Comparison of ENCODE assay signal across 20 cellular contexts in genomic region chr3:104635872-104636580, GRCh38.
A peak's percentile ranks its signal among the peaks of the same experiment; 100 is the strongest.
DNase-seq lines count a peak whose midpoint lies in the region; ATAC-seq and TF ChIP-seq lines count a peak whose summit lies in the region.
"Had no signal": no experiment of that assay in that cellular context is flagged by ENCODE, and none has a peak within 500 bp of the region (broad histone marks: within the 10 kb centered on the region; RNA-seq: fewer than 3 reads in every experiment).

No MANE protein-coding gene starts in this region.

- ATAC-seq in HG02759 (IDR thresholded peaks at IDR 0.05; ENCODE audit: unreplicated experiment) = no peak
- no peak for ATAC-seq in GM18868 (IDR thresholded peaks at IDR 0.05; ENCODE audit: unreplicated experiment)
- ATAC-seq: activated T-helper 17 cell treated with anti-CD3 and anti-CD28 coated beads, Interleukin-2, amount 50 U/mL, for 72 hours; left cardiac atrium; SK-N-SH treated with all-trans-retinoic acid at 6 μM for 48 hours; stimulated activated naive B cell treated with anti-CD40 and anti-IgM and Interleukin-4, amounts not matched to agents 10 μg/mL and 1 μg/mL and 100 μg/mL, for 72 hours had no signal

- peak overlapping the region; percentile 64 for H2AFZ ChIP-seq in neuronal stem cell (ENCODE audit: low read length)
- no peak overlapping the region for H2AFZ ChIP-seq in mesenchymal stem cell (ENCODE audit: low read depth, low read length)

- no peak overlapping the region for H3K23ac ChIP-seq in neuronal stem cell (ENCODE audit: low read depth, low read length, poor library complexity)
- no peak overlapping the region for H3K23ac ChIP-seq in mesenchymal stem cell (ENCODE audit: low read length in 2 of 2)

- no peaks in the 10 kb centered on the region for H3K27me3 Mint-ChIP-seq in chondrocyte (ENCODE audit: low read depth)

- no peak overlapping the region for H3K4ac ChIP-seq in neuronal stem cell (ENCODE audit: low read length)
- no peak overlapping the region for H3K4ac ChIP-seq in mesenchymal stem cell (ENCODE audit: low read depth in 1 of 2, low read length in 2 of 2)

- H3K9me3 Mint-ChIP-seq in chondrocyte (ENCODE audit: low read depth) = peaks cover 25% of the 10 kb centered on the region

- H3K4me3 ChIP-seq in neuronal stem cell (ENCODE audit: low read length in 2 of 2) (no peak overlapping the region), mesenchymal stem cell (ENCODE audit: insufficient read depth in 1 of 2, low read depth in 1 of 2, low read length in 2 of 2) (no peak overlapping the region)
- H3K4me3 ChIP-seq: spleen had no signal

- H3K27ac ChIP-seq in neuronal stem cell (replicated peaks; ENCODE audit: low read length) = no peak overlapping the region
- no peak overlapping the region for H3K27ac ChIP-seq in mesenchymal stem cell (ENCODE audit: low read length, poor library complexity, severe bottlenecking)
- H3K27ac ChIP-seq: epithelial cell of prostate, spleen had no signal

- peaks cover 5% of the 10 kb centered on the region for H3K4me1 Mint-ChIP-seq in chondrocyte (ENCODE audit: low read depth)
- H3K4me1 Mint-ChIP-seq: activated T-helper 17 cell treated with anti-CD3 and anti-CD28 coated beads, Interleukin-2, amount 50 U/mL, for 72 hours; CD4-positive, alpha-beta memory T cell had no signal

- no peak overlapping the region for H2BK5ac ChIP-seq in neuronal stem cell (ENCODE audit: low read length)
- H2BK5ac ChIP-seq in mesenchymal stem cell (ENCODE audit: low read depth, low read length, poor library complexity, severe bottlenecking) = no peak overlapping the region

- H3K79me1 ChIP-seq in neuronal stem cell (ENCODE audit: low read depth, low read length) = no peaks in the 10 kb centered on the region
- H3K79me1 ChIP-seq in mesenchymal stem cell (replicated peaks; ENCODE audit: low read length, poor library complexity, severe bottlenecking) = no peaks in the 10 kb centered on the region

- H2BK15ac ChIP-seq in neuronal stem cell (ENCODE audit: low read length) = no peak overlapping the region
- H2BK15ac ChIP-seq in mesenchymal stem cell (ENCODE audit: low read depth, poor library complexity, severe bottlenecking) = no peak overlapping the region

- DNase-seq in DMS 273 (lab: John Stamatoyannopoulos, UW; ENCODE audit: unreplicated experiment) (peak; percentile 15), DMS 273 treated with DMSO at 0.1 percent for 48 hours (lab: John Stamatoyannopoulos, UW) (no peak), M059J (ENCODE audit: low read depth) (peak; percentile 11), chondrocyte (ENCODE audit: low spot score) (no peak), neuronal stem cell (ENCODE audit: low spot score) (no peak), mesenchymal stem cell (no peak)
- DNase-seq: 8988T; activated CD8-positive, alpha-beta memory T cell treated with anti-CD3 and anti-CD28 coated beads for 24 hours; CD4-positive, alpha-beta memory T cell; left cardiac atrium; NCI-H187 treated with DMSO at 0.1 percent for 48 hours; NCI-H510A; spleen; stimulated activated naive B cell treated with anti-CD40 and anti-IgM and Interleukin-4, amounts not matched to agents 10 μg/mL and 1 μg/mL and 100 μg/mL, for 72 hours; trophoblast cell had no signal

- H3K36me3 Mint-ChIP-seq in chondrocyte (ENCODE audit: low read depth) = peaks cover 11% of the 10 kb centered on the region
- H3K36me3 Mint-ChIP-seq: CD4-positive, alpha-beta memory T cell had no signal

- H3K4me2 ChIP-seq in neuronal stem cell (ENCODE audit: insufficient read depth, low read length, poor library complexity, severe bottlenecking) (no peak overlapping the region), mesenchymal stem cell (ENCODE audit: low read length, poor library complexity, severe bottlenecking) (no peak overlapping the region)

- H3K18ac ChIP-seq in neuronal stem cell (ENCODE audit: low read length) (no peak overlapping the region), mesenchymal stem cell (ENCODE audit: low read depth in 1 of 2, low read length in 2 of 2) (no peak overlapping the region)

- H3K4me1 ChIP-seq in neuronal stem cell (ENCODE audit: control insufficient read depth in 2 of 2, insufficient read depth in 1 of 2, low read depth in 1 of 2, low read length in 2 of 2) (no peaks in the 10 kb centered on the region), mesenchymal stem cell (ENCODE audit: control insufficient read depth, insufficient read depth, low read depth, low read length) (no peaks in the 10 kb centered on the region)
- H3K4me1 ChIP-seq: spleen had no signal

- H3K36me3 ChIP-seq in neuronal stem cell (replicated peaks in 1 of 2; ENCODE audit: control insufficient read depth in 2 of 2, insufficient read depth in 2 of 2, low read length in 2 of 2) (no peaks in the 10 kb centered on the region), mesenchymal stem cell (ENCODE audit: control insufficient read depth in 1 of 2, insufficient read depth in 2 of 2, low read depth in 1 of 2, low read length in 2 of 2) (no peaks in the 10 kb centered on the region)
- H3K36me3 ChIP-seq: spleen had no signal

- H3K27me3 ChIP-seq in neuronal stem cell (ENCODE audit: control insufficient read depth in 3 of 3, insufficient read depth in 3 of 3, low read depth in 1 of 3, low read length in 3 of 3) (no peaks in the 10 kb centered on the region), mesenchymal stem cell (ENCODE audit: control insufficient read depth in 1 of 2, insufficient read depth in 1 of 2, low read length in 2 of 2) (no peaks in the 10 kb centered on the region)
- H3K27me3 ChIP-seq: spleen had no signal

- TF ChIP-seq CTCF in chondrocyte (IDR thresholded peaks at IDR 0.05) = peak; percentile 25

- H3K9me3 ChIP-seq in neuronal stem cell (replicated peaks in 1 of 2; ENCODE audit: control insufficient read depth in 2 of 2, insufficient read depth in 1 of 2, low read depth in 1 of 2, low read length in 2 of 2) = peaks cover 3 to 8% of the 10 kb centered on the region in 2 donors
- peaks cover 24% of the 10 kb centered on the region for H3K9me3 ChIP-seq in mesenchymal stem cell (ENCODE audit: control insufficient read depth, low read length)

- H3K14ac ChIP-seq in neuronal stem cell (ENCODE audit: low read length) (no peak overlapping the region), mesenchymal stem cell (ENCODE audit: low read length in 2 of 2) (no peak overlapping the region)

- no peak overlapping the region for H3K9ac ChIP-seq in neuronal stem cell (ENCODE audit: low read depth, low read length, poor library complexity)
- no peak overlapping the region for H3K9ac ChIP-seq in mesenchymal stem cell (ENCODE audit: low read length)

- H2BK120ac ChIP-seq in neuronal stem cell (ENCODE audit: low read depth, low read length) (no peak overlapping the region), mesenchymal stem cell (ENCODE audit: low read depth, low read length) (no peak overlapping the region)

- H2BK12ac ChIP-seq in neuronal stem cell (ENCODE audit: low read length) = no peak overlapping the region
- H2BK12ac ChIP-seq in mesenchymal stem cell (ENCODE audit: low read length in 2 of 2) = no peak overlapping the region

- no CpG with 5 or more reads among the region's 4 CpGs for WGBS in neuronal stem cell (ENCODE audit: extremely low coverage in 2 of 2, insufficient read length in 2 of 2, insufficient replicate concordance in 1 of 2), 2 donors
- whole genome bisulfite sequencing in mesenchymal stem cell = 67% methylated on average over 3 of the region's 4 CpGs

- H3K4me3 Mint-ChIP-seq in chondrocyte (ENCODE audit: unreplicated experiment) = no peak overlapping the region
- H3K4me3 Mint-ChIP-seq: activated T-helper 17 cell treated with anti-CD3 and anti-CD28 coated beads, Interleukin-2, amount 50 U/mL, for 72 hours; CD4-positive, alpha-beta memory T cell; stimulated activated naive B cell treated with anti-CD40 and anti-IgM and Interleukin-4, amounts not matched to agents 10 μg/mL and 1 μg/mL and 100 μg/mL, for 72 hours had no signal

- no peak overlapping the region for H2AK5ac ChIP-seq in neuronal stem cell (ENCODE audit: low read depth, low read length)
- H2AK5ac ChIP-seq in mesenchymal stem cell (ENCODE audit: low read length, severe bottlenecking) = no peak overlapping the region

- H4K8ac ChIP-seq in neuronal stem cell (ENCODE audit: low read depth, low read length) = no peak overlapping the region
- H4K8ac ChIP-seq in mesenchymal stem cell (ENCODE audit: low read length) = no peak overlapping the region

- no peak overlapping the region for H3K27ac Mint-ChIP-seq in chondrocyte (ENCODE audit: unreplicated experiment)
- H3K27ac Mint-ChIP-seq: activated T-helper 17 cell treated with anti-CD3 and anti-CD28 coated beads, Interleukin-2, amount 50 U/mL, for 72 hours; CD4-positive, alpha-beta memory T cell; stimulated activated naive B cell treated with anti-CD40 and anti-IgM and Interleukin-4, amounts not matched to agents 10 μg/mL and 1 μg/mL and 100 μg/mL, for 72 hours had no signal

- H4K91ac ChIP-seq in neuronal stem cell (ENCODE audit: low read depth, low read length, poor library complexity) = no peak overlapping the region
- H4K91ac ChIP-seq in mesenchymal stem cell (ENCODE audit: low read length) = no peak overlapping the region

Comparison
In these comparisons a context has a peak if more than half of its experiments do, and no peak if none do; other contexts are left out.
1. DNase-seq: peak in DMS 273 (single experiment) and M059J (single experiment); none in DMS 273 treated with DMSO at 0.1 percent for 48 hours (single experiment), chondrocyte (single experiment), neuronal stem cell (single experiment) and mesenchymal stem cell (single experiment).